In genomic region chr16:588889-589657, GRCh38 we compare ENCODE assay signal across 1 cellular context.
TF ChIP-seq lines count a peak whose summit lies in the region.

No MANE protein-coding gene starts in this region.

TF ChIP-seq in HepG2, 621 proteins besides CTCF, POLR2A, EP300 and RAD21 (continued from another document and continues in another):
- TF ChIP-seq, protein P1, sequence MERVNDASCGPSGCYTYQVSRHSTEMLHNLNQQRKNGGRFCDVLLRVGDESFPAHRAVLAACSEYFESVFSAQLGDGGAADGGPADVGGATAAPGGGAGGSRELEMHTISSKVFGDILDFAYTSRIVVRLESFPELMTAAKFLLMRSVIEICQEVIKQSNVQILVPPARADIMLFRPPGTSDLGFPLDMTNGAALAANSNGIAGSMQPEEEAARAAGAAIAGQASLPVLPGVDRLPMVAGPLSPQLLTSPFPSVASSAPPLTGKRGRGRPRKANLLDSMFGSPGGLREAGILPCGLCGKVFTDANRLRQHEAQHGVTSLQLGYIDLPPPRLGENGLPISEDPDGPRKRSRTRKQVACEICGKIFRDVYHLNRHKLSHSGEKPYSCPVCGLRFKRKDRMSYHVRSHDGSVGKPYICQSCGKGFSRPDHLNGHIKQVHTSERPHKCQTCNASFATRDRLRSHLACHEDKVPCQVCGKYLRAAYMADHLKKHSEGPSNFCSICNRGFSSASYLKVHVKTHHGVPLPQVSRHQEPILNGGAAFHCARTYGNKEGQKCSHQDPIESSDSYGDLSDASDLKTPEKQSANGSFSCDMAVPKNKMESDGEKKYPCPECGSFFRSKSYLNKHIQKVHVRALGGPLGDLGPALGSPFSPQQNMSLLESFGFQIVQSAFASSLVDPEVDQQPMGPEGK (CRISPR knock-in tag; IDR thresholded peaks at IDR 0.05), result no peak
- TF ChIP-seq, protein P2, sequence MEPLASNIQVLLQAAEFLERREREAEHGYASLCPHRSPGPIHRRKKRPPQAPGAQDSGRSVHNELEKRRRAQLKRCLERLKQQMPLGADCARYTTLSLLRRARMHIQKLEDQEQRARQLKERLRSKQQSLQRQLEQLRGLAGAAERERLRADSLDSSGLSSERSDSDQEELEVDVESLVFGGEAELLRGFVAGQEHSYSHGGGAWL (CRISPR knock-in tag; IDR thresholded peaks at IDR 0.05), result peak; percentile 79; the same call in 1 of the 2 replicates
- no peak for TF ChIP-seq ISX (CRISPR knock-in tag; conservative IDR thresholded peaks at IDR 0.05)
- no peak for TF ChIP-seq RFX1 (IDR thresholded peaks at IDR 0.05)
- TF ChIP-seq, protein P3, sequence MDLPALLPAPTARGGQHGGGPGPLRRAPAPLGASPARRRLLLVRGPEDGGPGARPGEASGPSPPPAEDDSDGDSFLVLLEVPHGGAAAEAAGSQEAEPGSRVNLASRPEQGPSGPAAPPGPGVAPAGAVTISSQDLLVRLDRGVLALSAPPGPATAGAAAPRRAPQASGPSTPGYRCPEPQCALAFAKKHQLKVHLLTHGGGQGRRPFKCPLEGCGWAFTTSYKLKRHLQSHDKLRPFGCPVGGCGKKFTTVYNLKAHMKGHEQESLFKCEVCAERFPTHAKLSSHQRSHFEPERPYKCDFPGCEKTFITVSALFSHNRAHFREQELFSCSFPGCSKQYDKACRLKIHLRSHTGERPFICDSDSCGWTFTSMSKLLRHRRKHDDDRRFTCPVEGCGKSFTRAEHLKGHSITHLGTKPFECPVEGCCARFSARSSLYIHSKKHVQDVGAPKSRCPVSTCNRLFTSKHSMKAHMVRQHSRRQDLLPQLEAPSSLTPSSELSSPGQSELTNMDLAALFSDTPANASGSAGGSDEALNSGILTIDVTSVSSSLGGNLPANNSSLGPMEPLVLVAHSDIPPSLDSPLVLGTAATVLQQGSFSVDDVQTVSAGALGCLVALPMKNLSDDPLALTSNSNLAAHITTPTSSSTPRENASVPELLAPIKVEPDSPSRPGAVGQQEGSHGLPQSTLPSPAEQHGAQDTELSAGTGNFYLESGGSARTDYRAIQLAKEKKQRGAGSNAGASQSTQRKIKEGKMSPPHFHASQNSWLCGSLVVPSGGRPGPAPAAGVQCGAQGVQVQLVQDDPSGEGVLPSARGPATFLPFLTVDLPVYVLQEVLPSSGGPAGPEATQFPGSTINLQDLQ (CRISPR knock-in tag; IDR thresholded peaks at IDR 0.05), result no peak
- TF ChIP-seq POLR2AphosphoS2 (IDR thresholded peaks at IDR 0.05; ENCODE audit: low read depth, low read length), result peak; percentile 45; the same call in 1 of the 2 replicates
- TF ChIP-seq MYNN (CRISPR knock-in tag; IDR thresholded peaks at IDR 0.05; ENCODE audit: low read depth), result no peak
- peak; percentile 5; the same call in 1 of the 2 replicates for TF ChIP-seq ZNF891 (CRISPR knock-in tag; IDR thresholded peaks at IDR 0.05)
- no peak for TF ChIP-seq NFKBIZ (CRISPR knock-in tag; IDR thresholded peaks at IDR 0.05)
- TF ChIP-seq ZNF180 (CRISPR knock-in tag; IDR thresholded peaks at IDR 0.05; ENCODE audit: borderline replicate concordance, low read depth), result no peak
- no peak for TF ChIP-seq BHLHE40 (IDR thresholded peaks at IDR 0.05; ENCODE audit: low read length)
- no peak for TF ChIP-seq ZNF629 (CRISPR knock-in tag; conservative IDR thresholded peaks at IDR 0.05)
- TF ChIP-seq ZNF275 (CRISPR knock-in tag; IDR thresholded peaks at IDR 0.05; ENCODE audit: borderline replicate concordance), result peak; percentile 61; the same call in 1 of the 2 replicates
- no peak for TF ChIP-seq ZNF431 (CRISPR knock-in tag; IDR thresholded peaks at IDR 0.05; ENCODE audit: borderline replicate concordance, low read depth)
- TF ChIP-seq, protein P4, sequence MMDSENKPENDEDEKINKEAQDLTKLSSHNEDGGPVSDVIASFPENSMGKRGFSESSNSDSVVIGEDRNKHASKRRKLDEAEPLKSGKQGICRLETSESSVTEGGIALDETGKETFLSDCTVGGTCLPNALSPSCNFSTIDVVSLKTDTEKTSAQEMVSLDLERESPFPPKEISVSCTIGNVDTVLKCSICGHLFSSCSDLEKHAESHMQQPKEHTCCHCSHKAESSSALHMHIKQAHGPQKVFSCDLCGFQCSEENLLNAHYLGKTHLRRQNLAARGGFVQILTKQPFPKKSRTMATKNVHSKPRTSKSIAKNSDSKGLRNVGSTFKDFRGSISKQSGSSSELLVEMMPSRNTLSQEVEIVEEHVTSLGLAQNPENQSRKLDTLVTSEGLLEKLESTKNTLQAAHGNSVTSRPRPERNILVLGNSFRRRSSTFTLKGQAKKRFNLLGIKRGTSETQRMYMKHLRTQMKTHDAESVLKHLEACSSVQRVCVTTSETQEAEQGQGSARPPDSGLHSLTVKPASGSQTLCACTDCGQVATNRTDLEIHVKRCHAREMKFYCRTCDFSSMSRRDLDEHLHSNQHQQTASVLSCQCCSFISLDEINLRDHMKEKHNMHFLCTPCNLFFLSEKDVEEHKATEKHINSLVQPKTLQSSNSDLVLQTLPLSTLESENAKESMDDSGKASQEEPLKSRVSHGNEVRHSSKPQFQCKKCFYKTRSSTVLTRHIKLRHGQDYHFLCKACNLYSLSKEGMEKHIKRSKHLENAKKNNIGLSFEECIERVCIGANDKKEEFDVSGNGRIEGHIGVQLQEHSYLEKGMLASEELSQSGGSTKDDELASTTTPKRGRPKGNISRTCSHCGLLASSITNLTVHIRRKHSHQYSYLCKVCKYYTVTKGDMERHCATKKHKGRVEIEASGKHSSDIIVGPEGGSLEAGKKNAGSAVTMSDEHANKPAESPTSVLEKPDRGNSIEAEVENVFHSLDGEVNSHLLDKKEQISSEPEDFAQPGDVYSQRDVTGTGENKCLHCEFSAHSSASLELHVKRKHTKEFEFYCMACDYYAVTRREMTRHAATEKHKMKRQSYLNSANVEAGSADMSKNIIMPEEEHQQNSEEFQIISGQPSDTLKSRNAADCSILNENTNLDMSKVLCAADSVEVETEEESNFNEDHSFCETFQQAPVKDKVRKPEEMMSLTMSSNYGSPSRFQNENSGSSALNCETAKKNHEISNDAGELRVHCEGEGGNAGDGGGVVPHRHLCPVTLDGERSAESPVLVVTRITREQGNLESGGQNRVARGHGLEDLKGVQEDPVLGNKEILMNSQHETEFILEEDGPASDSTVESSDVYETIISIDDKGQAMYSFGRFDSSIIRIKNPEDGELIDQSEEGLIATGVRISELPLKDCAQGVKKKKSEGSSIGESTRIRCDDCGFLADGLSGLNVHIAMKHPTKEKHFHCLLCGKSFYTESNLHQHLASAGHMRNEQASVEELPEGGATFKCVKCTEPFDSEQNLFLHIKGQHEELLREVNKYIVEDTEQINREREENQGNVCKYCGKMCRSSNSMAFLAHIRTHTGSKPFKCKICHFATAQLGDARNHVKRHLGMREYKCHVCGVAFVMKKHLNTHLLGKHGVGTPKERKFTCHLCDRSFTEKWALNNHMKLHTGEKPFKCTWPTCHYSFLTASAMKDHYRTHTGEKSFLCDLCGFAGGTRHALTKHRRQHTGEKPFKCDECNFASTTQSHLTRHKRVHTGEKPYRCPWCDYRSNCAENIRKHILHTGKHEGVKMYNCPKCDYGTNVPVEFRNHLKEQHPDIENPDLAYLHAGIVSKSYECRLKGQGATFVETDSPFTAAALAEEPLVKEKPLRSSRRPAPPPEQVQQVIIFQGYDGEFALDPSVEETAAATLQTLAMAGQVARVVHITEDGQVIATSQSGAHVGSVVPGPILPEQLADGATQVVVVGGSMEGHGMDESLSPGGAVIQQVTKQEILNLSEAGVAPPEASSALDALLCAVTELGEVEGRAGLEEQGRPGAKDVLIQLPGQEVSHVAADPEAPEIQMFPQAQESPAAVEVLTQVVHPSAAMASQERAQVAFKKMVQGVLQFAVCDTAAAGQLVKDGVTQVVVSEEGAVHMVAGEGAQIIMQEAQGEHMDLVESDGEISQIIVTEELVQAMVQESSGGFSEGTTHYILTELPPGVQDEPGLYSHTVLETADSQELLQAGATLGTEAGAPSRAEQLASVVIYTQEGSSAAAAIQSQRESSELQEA (CRISPR knock-in tag; IDR thresholded peaks at IDR 0.05; ENCODE audit: not compliant biosample characterization), result peak; percentile 26
- 0 out of 2 replicates have a peak, but pooled peaks have one; percentile 10 for TF ChIP-seq HINFP (CRISPR knock-in tag; IDR thresholded peaks at IDR 0.05; ENCODE audit: low read depth)
- TF ChIP-seq TGIF2 (CRISPR knock-in tag; IDR thresholded peaks at IDR 0.05), result no peak
- peak; percentile 77 for TF ChIP-seq NFYB (CRISPR knock-in tag; IDR thresholded peaks at IDR 0.05)
- no peak for TF ChIP-seq ZBTB3 (CRISPR knock-in tag; IDR thresholded peaks at IDR 0.05; ENCODE audit: borderline replicate concordance, low read depth)
- TF ChIP-seq TCF12 (IDR thresholded peaks at IDR 0.05), result no peak
- TF ChIP-seq TCF12 (CRISPR knock-in tag; IDR thresholded peaks at IDR 0.05), result peak; percentile 57; the same call in 1 of the 2 replicates
- 0 out of 2 replicates have a peak, but pooled peaks have one; percentile 72 for TF ChIP-seq MEIS1 (CRISPR knock-in tag; IDR thresholded peaks at IDR 0.05; ENCODE audit: borderline replicate concordance)
- TF ChIP-seq, protein P5, sequence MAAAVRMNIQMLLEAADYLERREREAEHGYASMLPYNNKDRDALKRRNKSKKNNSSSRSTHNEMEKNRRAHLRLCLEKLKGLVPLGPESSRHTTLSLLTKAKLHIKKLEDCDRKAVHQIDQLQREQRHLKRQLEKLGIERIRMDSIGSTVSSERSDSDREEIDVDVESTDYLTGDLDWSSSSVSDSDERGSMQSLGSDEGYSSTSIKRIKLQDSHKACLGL (CRISPR knock-in tag; IDR thresholded peaks at IDR 0.05), result peak; percentile 87
- 0 out of 2 replicates have a peak, but pooled peaks have one; percentile 13 for TF ChIP-seq PCBP1 (IDR thresholded peaks at IDR 0.05; ENCODE audit: borderline replicate concordance, low read depth, low read length)
- TF ChIP-seq ZNF776 (CRISPR knock-in tag; IDR thresholded peaks at IDR 0.05), result peak; percentile 89
- TF ChIP-seq, protein P6, sequence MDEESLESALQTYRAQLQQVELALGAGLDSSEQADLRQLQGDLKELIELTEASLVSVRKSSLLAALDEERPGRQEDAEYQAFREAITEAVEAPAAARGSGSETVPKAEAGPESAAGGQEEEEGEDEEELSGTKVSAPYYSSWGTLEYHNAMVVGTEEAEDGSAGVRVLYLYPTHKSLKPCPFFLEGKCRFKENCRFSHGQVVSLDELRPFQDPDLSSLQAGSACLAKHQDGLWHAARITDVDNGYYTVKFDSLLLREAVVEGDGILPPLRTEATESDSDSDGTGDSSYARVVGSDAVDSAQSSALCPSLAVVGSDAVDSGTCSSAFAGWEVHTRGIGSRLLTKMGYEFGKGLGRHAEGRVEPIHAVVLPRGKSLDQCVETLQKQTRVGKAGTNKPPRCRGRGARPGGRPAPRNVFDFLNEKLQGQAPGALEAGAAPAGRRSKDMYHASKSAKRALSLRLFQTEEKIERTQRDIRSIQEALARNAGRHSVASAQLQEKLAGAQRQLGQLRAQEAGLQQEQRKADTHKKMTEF (CRISPR knock-in tag; IDR thresholded peaks at IDR 0.05), result peak; percentile 42; the same call in 1 of the 2 replicates
- TF ChIP-seq, protein P7, sequence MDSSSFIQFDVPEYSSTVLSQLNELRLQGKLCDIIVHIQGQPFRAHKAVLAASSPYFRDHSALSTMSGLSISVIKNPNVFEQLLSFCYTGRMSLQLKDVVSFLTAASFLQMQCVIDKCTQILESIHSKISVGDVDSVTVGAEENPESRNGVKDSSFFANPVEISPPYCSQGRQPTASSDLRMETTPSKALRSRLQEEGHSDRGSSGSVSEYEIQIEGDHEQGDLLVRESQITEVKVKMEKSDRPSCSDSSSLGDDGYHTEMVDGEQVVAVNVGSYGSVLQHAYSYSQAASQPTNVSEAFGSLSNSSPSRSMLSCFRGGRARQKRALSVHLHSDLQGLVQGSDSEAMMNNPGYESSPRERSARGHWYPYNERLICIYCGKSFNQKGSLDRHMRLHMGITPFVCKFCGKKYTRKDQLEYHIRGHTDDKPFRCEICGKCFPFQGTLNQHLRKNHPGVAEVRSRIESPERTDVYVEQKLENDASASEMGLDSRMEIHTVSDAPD (CRISPR knock-in tag; IDR thresholded peaks at IDR 0.05), result no peak
- TF ChIP-seq, protein P8, sequence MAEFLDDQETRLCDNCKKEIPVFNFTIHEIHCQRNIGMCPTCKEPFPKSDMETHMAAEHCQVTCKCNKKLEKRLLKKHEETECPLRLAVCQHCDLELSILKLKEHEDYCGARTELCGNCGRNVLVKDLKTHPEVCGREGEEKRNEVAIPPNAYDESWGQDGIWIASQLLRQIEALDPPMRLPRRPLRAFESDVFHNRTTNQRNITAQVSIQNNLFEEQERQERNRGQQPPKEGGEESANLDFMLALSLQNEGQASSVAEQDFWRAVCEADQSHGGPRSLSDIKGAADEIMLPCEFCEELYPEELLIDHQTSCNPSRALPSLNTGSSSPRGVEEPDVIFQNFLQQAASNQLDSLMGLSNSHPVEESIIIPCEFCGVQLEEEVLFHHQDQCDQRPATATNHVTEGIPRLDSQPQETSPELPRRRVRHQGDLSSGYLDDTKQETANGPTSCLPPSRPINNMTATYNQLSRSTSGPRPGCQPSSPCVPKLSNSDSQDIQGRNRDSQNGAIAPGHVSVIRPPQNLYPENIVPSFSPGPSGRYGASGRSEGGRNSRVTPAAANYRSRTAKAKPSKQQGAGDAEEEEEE (CRISPR knock-in tag; IDR thresholded peaks at IDR 0.05; ENCODE audit: borderline replicate concordance), result no peak
